8 cellular contexts compared by ENCODE assay signal in genomic region chr9:96449522-96449843, GRCh38. TPM values are rescaled to one million over a fixed set of nuclear protein-coding genes. Genes with fewer than 3 reads are reported as not detected.
DNase-seq lines count a peak whose midpoint lies in the region; ATAC-seq, FAIRE-seq and TF ChIP-seq lines count a peak whose summit lies in the region.

No MANE protein-coding gene starts in this region.

- H3K56ac ChIP-seq in H1 (replicated peaks; ENCODE audit: insufficient read length, low read depth, low read length): no peak overlapping the region

- no peak overlapping the region for H2BK15ac ChIP-seq in H1 (ENCODE audit: low read length)

- H4K20me1 ChIP-seq in H1 (replicated peaks in 1 of 2; ENCODE audit: control insufficient read depth in 1 of 2, insufficient read depth in 2 of 2, low read length in 2 of 2): peaks cover 3% of the 10 kb centered on the region in 2 experiments
- no peaks in the 10 kb centered on the region for H4K20me1 ChIP-seq in neural cell (ENCODE audit: insufficient read depth)

- peaks cover 10% of the 10 kb centered on the region for H3K23me2 ChIP-seq in H1 (ENCODE audit: low read depth, low read length)

- no peaks in the 10 kb centered on the region for H3K9me3 ChIP-seq in ES-I3 (ENCODE audit: control insufficient read depth, insufficient read depth, low read length)
- no peaks in the 10 kb centered on the region for H3K9me3 ChIP-seq in H1 (ENCODE audit: insufficient read depth in 2 of 2, low read depth in 1 of 2, low read length in 1 of 2)
- H3K9me3 ChIP-seq in neural cell (ENCODE audit: low read length): no peaks in the 10 kb centered on the region

- no peaks in the 10 kb centered on the region for H3K79me1 ChIP-seq in H1 (ENCODE audit: low read depth, low read length)

- DNase-seq in NCI-H82 (lab: John Stamatoyannopoulos, UW) (peak; percentile 73), H1 (ENCODE audit: low read depth in 1 of 2, low spot score in 2 of 2) (peak in 1 of 2 experiments; percentile 13), COR-L47 (lab: John Stamatoyannopoulos, UW) (no peak), superior temporal gyrus (ENCODE audit: extremely low spot score) (no peak), cerebellar nuclear complex (lab: John Stamatoyannopoulos, UW) (no peak)

- H3K27ac ChIP-seq in H1 (ENCODE audit: low read depth, low read length) (no peak overlapping the region), neural cell (ENCODE audit: low read length) (peak overlapping the region; percentile 41)

- no peaks in the 10 kb centered on the region for H3K36me3 ChIP-seq in ES-I3 (ENCODE audit: insufficient read depth, low read length)
- H3K36me3 ChIP-seq in H1 (ENCODE audit: control insufficient read depth in 2 of 4, insufficient read depth in 4 of 4, low read length in 3 of 4): no peaks in the 10 kb centered on the region
- H3K36me3 ChIP-seq in neural cell (ENCODE audit: insufficient read depth, low read length): no peaks in the 10 kb centered on the region

- H4K5ac ChIP-seq in H1 (ENCODE audit: insufficient read length, low read depth, low read length): no peak overlapping the region

- H3K27me3 ChIP-seq in H1 (replicated peaks in 1 of 4; ENCODE audit: control insufficient read depth in 3 of 4, extremely low read depth in 1 of 4, insufficient read depth in 3 of 4, low read length in 3 of 4) (peaks cover 0 to 13% (median 5%) of the 10 kb centered on the region in 4 experiments; a peak in 4 of 7 replicates), neural cell (ENCODE audit: insufficient read depth, low read depth, low read length) (no peaks in the 10 kb centered on the region)

- H4K8ac ChIP-seq in H1 (ENCODE audit: extremely low read depth, insufficient read depth, low read length): no peak overlapping the region

- no peak overlapping the region for H2BK5ac ChIP-seq in H1 (ENCODE audit: low read depth, low read length)

- no peaks in the 10 kb centered on the region for H3F3A ChIP-seq in neural cell (ENCODE audit: insufficient read depth, low read length, poor library complexity, severe bottlenecking)

- no peak for TF ChIP-seq POLR2A in H1 (IDR thresholded peaks at IDR 0.05; ENCODE audit: control extremely low read depth in 1 of 2, low read depth in 2 of 2, low read length in 2 of 2)

- FAIRE-seq in H1 (lab: Jason Lieb, UNC): peak; percentile 48

- H2BK12ac ChIP-seq in H1 (ENCODE audit: low read depth, low read length): peak overlapping the region; percentile 12; the same call in 1 of the 2 replicates

- no peak overlapping the region for H2BK20ac ChIP-seq in H1 (ENCODE audit: low read length)

- H3K4me2 ChIP-seq in H1 (ENCODE audit: insufficient read depth in 1 of 2, low read depth in 2 of 2, low read length in 2 of 2): peak overlapping the region; percentile 92 to 99
- H3K4me2 ChIP-seq in neural cell (ENCODE audit: low read length): peak overlapping the region; percentile 74

- H3K9ac ChIP-seq in ES-I3 (ENCODE audit: low read depth, low read length) (peak overlapping the region; percentile 45; the same call in 1 of the 2 replicates), H1 (replicated peaks in 1 of 4; ENCODE audit: extremely low read depth in 1 of 4, low read depth in 3 of 4, low read length in 3 of 4) (no peak overlapping the region), neural cell (ENCODE audit: low read length) (peak overlapping the region; percentile 61)

- no peak overlapping the region for H2BK120ac ChIP-seq in H1 (replicated peaks; ENCODE audit: low read depth, low read length)

- H3K79me2 ChIP-seq in H1 (ENCODE audit: control insufficient read depth in 1 of 2, insufficient read depth in 2 of 2, low read length in 2 of 2): peaks cover 0 to 6% of the 10 kb centered on the region in 2 experiments; a peak in 1 of 4 replicates
- peaks cover 7% of the 10 kb centered on the region for H3K79me2 ChIP-seq in neural cell (replicated peaks; ENCODE audit: insufficient read depth, low read length)

- H3K4ac ChIP-seq in H1 (replicated peaks; ENCODE audit: insufficient read length, low read depth, low read length): no peak overlapping the region

- peak; percentile 25 for ATAC-seq in GM21717 (IDR thresholded peaks at IDR 0.05; ENCODE audit: unreplicated experiment)

- H3K4me3 ChIP-seq in H1 (ENCODE audit: extremely low read depth in 1 of 4, insufficient read depth in 2 of 4, low read depth in 3 of 4, low read length in 4 of 4): peak overlapping the region; percentile 52 to 72 (median 60); a peak in 7 of 8 replicates
- peak overlapping the region; percentile 88 for H3K4me3 ChIP-seq in neural cell (ENCODE audit: low read length)

- H3K23ac ChIP-seq in H1 (ENCODE audit: insufficient read length): no peak overlapping the region

- H2AK5ac ChIP-seq in H1 (ENCODE audit: low read depth, low read length): no peak overlapping the region

- no peak for TF ChIP-seq EP300 in H1 (IDR thresholded peaks at IDR 0.05; ENCODE audit: borderline replicate concordance in 1 of 2, low read depth in 2 of 2, low read length in 2 of 2)
- no peak for TF ChIP-seq EP300 in neural cell (conservative IDR thresholded peaks at IDR 0.05; ENCODE audit: poor library complexity, severe bottlenecking)

- CTCF ChIA-PET in H1 (lab: Charles Lee; ENCODE audit: partially characterized antibody): interaction anchor here (0.6 to 1.8 kb wide), 13 partner anchors 9 to 993 kb away, joined by 3 to 7 read pairs (median 4); no protein-coding TSS in a partner anchor

- TF ChIP-seq RAD21 in H1 (IDR thresholded peaks at IDR 0.05 in 1 of 2, conservative IDR thresholded peaks at IDR 0.05 in 1 of 2; ENCODE audit: low read depth in 2 of 2, low read length in 2 of 2): no peak
- TF ChIP-seq RAD21 in neural cell (conservative IDR thresholded peaks at IDR 0.05): peak; percentile 17

- no peak overlapping the region for H4K91ac ChIP-seq in H1 (replicated peaks; ENCODE audit: insufficient read length, low read length)

- H2AFZ ChIP-seq in H1 (ENCODE audit: low read length) (peak overlapping the region; percentile 94), neural cell (ENCODE audit: low read depth, low read length) (peak overlapping the region; percentile 66)

- H3K18ac ChIP-seq in H1 (ENCODE audit: extremely low read depth, low read length): no peak overlapping the region

- no peaks in the 10 kb centered on the region for H3K9me2 ChIP-seq in neural cell (ENCODE audit: insufficient read depth, low read length)

- WGBS in H1 (ENCODE audit: extremely low coverage in 1 of 2, insufficient coverage in 1 of 2, insufficient read length in 1 of 2, insufficient replicate concordance in 2 of 2, low coverage in 1 of 2, low lambda C conversion rate in 2 of 2, missing lambda C conversion rate in 1 of 2), 2 experiments: 2% methylated on average over 7 of the region's 7 CpGs; no CpG with 5 or more reads in 1 of the 2 experiments

- POLR2A ChIA-PET in H1 (lab: Charles Lee; ENCODE audit: partially characterized antibody): interaction anchor here (1.0 to 1.2 kb wide), 2 partner anchors 29 to 33 kb away, joined by 3 to 6 read pairs; no protein-coding TSS in a partner anchor

- H3K4me1 ChIP-seq in ES-I3 (ENCODE audit: insufficient read depth, low read length) (peaks cover 4% of the 10 kb centered on the region; the same call in 1 of the 2 replicates), H1 (replicated peaks in 1 of 4; ENCODE audit: control insufficient read depth in 3 of 4, insufficient read depth in 4 of 4, low read length in 3 of 4) (peaks cover 0 to 7% (median 4%) of the 10 kb centered on the region in 4 experiments; a peak in 4 of 7 replicates)

- H3K14ac ChIP-seq in H1 (ENCODE audit: insufficient read length): no peak overlapping the region

- TF ChIP-seq CTCF in H1 (IDR thresholded peaks at IDR 0.05; ENCODE audit: control extremely low read depth in 1 of 3, insufficient read depth in 1 of 3, low read depth in 1 of 3, low read length in 3 of 3): no peak
- no peak for TF ChIP-seq CTCF in neural cell (IDR thresholded peaks at IDR 0.05; ENCODE audit: poor library complexity, severe bottlenecking)

TF ChIP-seq in H1, 55 proteins besides CTCF, POLR2A, EP300 and RAD21:
- TF ChIP-seq SIX5 (IDR thresholded peaks at IDR 0.05; ENCODE audit: low read depth, low read length): no peak
- peak in 1 of 2 experiments; percentile 28; a peak in 1 of 4 replicates for TF ChIP-seq SIN3A (conservative IDR thresholded peaks at IDR 0.05 in 1 of 2, IDR thresholded peaks at IDR 0.05 in 1 of 2; ENCODE audit: low read depth in 1 of 2, low read length in 2 of 2)
- TF ChIP-seq EZH2 (IDR thresholded peaks at IDR 0.05; ENCODE audit: low read depth, low read length, severe bottlenecking): peak; percentile 29
- TF ChIP-seq ASH2L (IDR thresholded peaks at IDR 0.05; ENCODE audit: low read length): peak; percentile 77

TF ChIP-seq in neural cell, 6 proteins besides CTCF, POLR2A, EP300 and RAD21:
- TF ChIP-seq MXI1 (conservative IDR thresholded peaks at IDR 0.05; ENCODE audit: poor library complexity, severe bottlenecking): no peak
- no peak for TF ChIP-seq SMC3 (conservative IDR thresholded peaks at IDR 0.05; ENCODE audit: poor library complexity)

RNA-seq across cellular contexts. Expression of gene HABP4, which starts 0.5 kb away (rescaled TPM):
- total RNA-seq in H1 (2021; fragmentation: NEBNext Ultra II Directional; extraction: Animal tissue kit (Norgen Biotek cat#: 25700)): 10.5 and 11.2 TPM in 2 replicates
- 3.3 and 3.8 TPM in 2 replicates for polyA plus RNA-seq in H1 (2011; rRNA removed)
- 7.9 TPM for polyA plus RNA-seq in H1 (2011; cell fraction: cytosol; rRNA removed)
- polyA plus RNA-seq in H1 (2011; cell fraction: nucleus; rRNA removed): 3.3 TPM
- polyA plus RNA-seq in H1 (2012, experiment 1 of 2): 9.9 to 11.6 TPM (median 10.5 TPM) in 4 replicates
- polyA plus RNA-seq in H1 (2012, experiment 2 of 2): 3.3 TPM
- 7.0 TPM for polyA plus RNA-seq in H1 (2013, experiment 1 of 2)
- 7.1 TPM for polyA plus RNA-seq in H1 (2013, experiment 2 of 2)
- polyA minus RNA-seq in H1 (2011; rRNA and poly(A)+ RNA removed): 1.5 and 2.0 TPM in 2 replicates
- polyA minus RNA-seq in H1 (2011; cell fraction: cytosol; rRNA and poly(A)+ RNA removed): 3.2 TPM
- 2.5 TPM for polyA minus RNA-seq in H1 (2011; cell fraction: nucleus; rRNA and poly(A)+ RNA removed)
- 13.9 and 14.7 TPM in 2 replicates for polyA plus RNA-seq in neural cell
- polyA minus RNA-seq in neural cell: 11.0 and 11.9 TPM in 2 replicates

RNA-seq across cellular contexts. Expression of gene ZNF367, which starts 31.3 kb away (rescaled TPM):
- total RNA-seq in H1 (2021; fragmentation: NEBNext Ultra II Directional; extraction: Animal tissue kit (Norgen Biotek cat#: 25700)): 6.7 and 8.2 TPM in 2 replicates
- polyA plus RNA-seq in H1 (2011; rRNA removed) (2.0 and 2.2 TPM in 2 replicates), neural cell (1.7 and 2.0 TPM in 2 replicates)
- polyA plus RNA-seq in H1 (2011; cell fraction: cytosol; rRNA removed): 3.9 TPM
- polyA plus RNA-seq in H1 (2011; cell fraction: nucleus; rRNA removed): 3.5 TPM
- polyA plus RNA-seq in H1 (2012, experiment 1 of 2): 2.6 to 5.1 TPM (median 3.0 TPM) in 4 replicates
- polyA plus RNA-seq in H1 (2012, experiment 2 of 2): 0.59 TPM
- polyA plus RNA-seq in H1 (2013, experiment 1 of 2): 4.4 TPM
- 3.9 TPM for polyA plus RNA-seq in H1 (2013, experiment 2 of 2)
- polyA minus RNA-seq in H1 (2011; rRNA and poly(A)+ RNA removed): 3.1 and 3.4 TPM in 2 replicates
- polyA minus RNA-seq in H1 (2011; cell fraction: cytosol; rRNA and poly(A)+ RNA removed): 5.0 TPM
- 5.7 TPM for polyA minus RNA-seq in H1 (2011; cell fraction: nucleus; rRNA and poly(A)+ RNA removed)
- polyA minus RNA-seq in neural cell: 3.7 and 4.2 TPM in 2 replicates

Comparison
In these comparisons a context has a peak if more than half of its experiments do, and no peak if none do; other contexts are left out.
1. H3K9ac ChIP-seq: peak in ES-I3 (single experiment) and neural cell (single experiment); none in H1 (0 of 4).